Comparison of ENCODE assay signal across 15 cellular contexts in genomic region chr3:126958638-126959085, GRCh38. TPM values are rescaled to one million over a fixed set of nuclear protein-coding genes. Genes with fewer than 3 reads are reported as not detected.
DNase-seq lines count a peak whose midpoint lies in the region; ATAC-seq and TF ChIP-seq lines count a peak whose summit lies in the region.
"Had no signal": no experiment of that assay in that cellular context is flagged by ENCODE, and none has a peak within 500 bp of the region (broad histone marks: within the 10 kb centered on the region; RNA-seq: fewer than 3 reads in every experiment).

No MANE protein-coding gene starts in this region.

- H3K9me3 ChIP-seq in CD4-positive, CD25-positive, alpha-beta regulatory T cell (ENCODE audit: control insufficient read depth in 2 of 2, low read length in 2 of 2), result no peaks in the 10 kb centered on the region
- H3K9me3 ChIP-seq: BE2C, MG63, SJSA1 had no signal

- no peaks in the 10 kb centered on the region for H3K4me1 ChIP-seq in CD4-positive, CD25-positive, alpha-beta regulatory T cell (ENCODE audit: control insufficient read depth, insufficient read depth, low read length, poor library complexity, severe bottlenecking)

- in situ Hi-C loops in KBM-7 (cut with MboI; ENCODE audit: low pct_unique_long_range_greater_than_20kb, low sequenced_read_pairs), result no loop called here

- H3K4me1 Mint-ChIP-seq in CD4-positive, CD25-positive, alpha-beta regulatory T cell, result no peaks in the 10 kb centered on the region
- H3K4me1 Mint-ChIP-seq in HFFc6 (ENCODE audit: low read depth), result peaks cover 27% of the 10 kb centered on the region
- H3K4me1 Mint-ChIP-seq in dendritic cell treated with granulocyte-macrophage colony-stimulating factor and Interleukin-4, amounts not matched to agents 40 ng/mL and 50 ng/mL, for 4 days (ENCODE audit: low read depth), result peaks cover 43% of the 10 kb centered on the region
- H3K4me1 Mint-ChIP-seq in activated CD4-positive, alpha-beta T cell treated with anti-CD3 and anti-CD28 coated beads, Interleukin-2, amount 10 ng/mL, durations not matched to agents 7 days and 5 days, result no peaks in the 10 kb centered on the region

- H3K27ac ChIP-seq in CD4-positive, CD25-positive, alpha-beta regulatory T cell (ENCODE audit: insufficient read depth, low read length, poor library complexity, severe bottlenecking), result no peak overlapping the region
- H3K27ac ChIP-seq: SJSA1 had no signal

- CTCF ChIA-PET in activated CD4-positive, alpha-beta T cell treated with anti-CD3 and anti-CD28 coated beads, Interleukin-2, amount 10 ng/mL, durations not matched to agents 7 days and 5 days (lab: Charles Lee), result interaction anchor here (1.2 kb wide), 1 partner anchor 20 kb away, joined by 3 read pairs; no protein-coding TSS in a partner anchor

- H3K9me3 Mint-ChIP-seq in CD4-positive, CD25-positive, alpha-beta regulatory T cell, result peaks cover 0 to 2% (median 0%) of the 10 kb centered on the region in 7 donors
- no peaks in the 10 kb centered on the region for H3K9me3 Mint-ChIP-seq in HFFc6
- H3K9me3 Mint-ChIP-seq in dendritic cell treated with granulocyte-macrophage colony-stimulating factor and Interleukin-4, amounts not matched to agents 40 ng/mL and 50 ng/mL, for 4 days, result no peaks in the 10 kb centered on the region
- H3K9me3 Mint-ChIP-seq in activated CD4-positive, alpha-beta T cell treated with anti-CD3 and anti-CD28 coated beads, Interleukin-2, amount 10 ng/mL, durations not matched to agents 7 days and 5 days, result no peaks in the 10 kb centered on the region

- H3K4me3 Mint-ChIP-seq in CD4-positive, CD25-positive, alpha-beta regulatory T cell, result no peak overlapping the region
- H3K4me3 Mint-ChIP-seq in HFFc6, result no peak overlapping the region
- no peak overlapping the region for H3K4me3 Mint-ChIP-seq in dendritic cell treated with granulocyte-macrophage colony-stimulating factor and Interleukin-4, amounts not matched to agents 40 ng/mL and 50 ng/mL, for 4 days
- H3K4me3 Mint-ChIP-seq in activated CD4-positive, alpha-beta T cell treated with anti-CD3 and anti-CD28 coated beads, Interleukin-2, amount 10 ng/mL, durations not matched to agents 7 days and 5 days, result no peak overlapping the region

- no peak for DNase-seq in CD4-positive, CD25-positive, alpha-beta regulatory T cell
- DNase-seq in HFFc6 (no peak), sciatic nerve (ENCODE audit: low spot score) (peak; percentile 17), KBM-7 (no peak), HuH-7 (ENCODE audit: low spot score) (no peak)
- no peak for DNase-seq in activated CD4-positive, alpha-beta T cell treated with anti-CD3 and anti-CD28 coated beads, Interleukin-2, amount 10 ng/mL, durations not matched to agents 7 days and 5 days
- DNase-seq: BE2C, DMS 273 treated with DMSO at 0.1 percent for 48 hours, MG63, NCI-H1105 treated with DMSO at 0.1 percent for 48 hours, NCI-H1930, NCI-H82 had no signal

- no peaks in the 10 kb centered on the region for H3K36me3 ChIP-seq in CD4-positive, CD25-positive, alpha-beta regulatory T cell (ENCODE audit: control insufficient read depth, insufficient read depth, low read length)
- H3K36me3 ChIP-seq: BE2C, SJSA1 had no signal

- no peak for ATAC-seq in CD4-positive, CD25-positive, alpha-beta regulatory T cell (ENCODE audit: low read depth in 2 of 2)
- no peak for ATAC-seq in sciatic nerve
- ATAC-seq in GM18861 (IDR thresholded peaks at IDR 0.05; ENCODE audit: unreplicated experiment), result no peak

- no peaks in the 10 kb centered on the region for H3K27me3 ChIP-seq in CD4-positive, CD25-positive, alpha-beta regulatory T cell (ENCODE audit: control insufficient read depth, insufficient read depth, low read length)
- H3K27me3 ChIP-seq: BE2C, MG63, SJSA1 had no signal

- no peak for TF ChIP-seq CTCF in HFFc6 (IDR thresholded peaks at IDR 0.05)

- POLR2A ChIA-PET in activated CD4-positive, alpha-beta T cell treated with anti-CD3 and anti-CD28 coated beads, Interleukin-2, amount 10 ng/mL, durations not matched to agents 7 days and 5 days (lab: Charles Lee), result no interaction called here

- no peaks in the 10 kb centered on the region for H3K27me3 Mint-ChIP-seq in CD4-positive, CD25-positive, alpha-beta regulatory T cell
- no peaks in the 10 kb centered on the region; the same call in none of the 2 replicates for H3K27me3 Mint-ChIP-seq in HFFc6 (ENCODE audit: insufficient read depth)
- H3K27me3 Mint-ChIP-seq in dendritic cell treated with granulocyte-macrophage colony-stimulating factor and Interleukin-4, amounts not matched to agents 40 ng/mL and 50 ng/mL, for 4 days, result peaks cover 61% of the 10 kb centered on the region
- H3K27me3 Mint-ChIP-seq in activated CD4-positive, alpha-beta T cell treated with anti-CD3 and anti-CD28 coated beads, Interleukin-2, amount 10 ng/mL, durations not matched to agents 7 days and 5 days, result no peaks in the 10 kb centered on the region

- H3K27ac Mint-ChIP-seq in CD4-positive, CD25-positive, alpha-beta regulatory T cell, result peak overlapping the region in 2 of 3 donors; percentile 35 to 60
- H3K27ac Mint-ChIP-seq in HFFc6, result peak overlapping the region; percentile 3; the same call in 1 of the 2 replicates
- H3K27ac Mint-ChIP-seq in dendritic cell treated with granulocyte-macrophage colony-stimulating factor and Interleukin-4, amounts not matched to agents 40 ng/mL and 50 ng/mL, for 4 days, result peak overlapping the region; percentile 38
- no peak overlapping the region for H3K27ac Mint-ChIP-seq in activated CD4-positive, alpha-beta T cell treated with anti-CD3 and anti-CD28 coated beads, Interleukin-2, amount 10 ng/mL, durations not matched to agents 7 days and 5 days

- intact Hi-C loops in dendritic cell treated with granulocyte-macrophage colony-stimulating factor and Interleukin-4, amounts not matched to agents 40 ng/mL and 50 ng/mL, for 4 days (cut with micrococcal nuclease), result no loop called here
- intact Hi-C loops in sciatic nerve (cut with DNase I), result no loop called here

- no peak overlapping the region for H3K4me3 ChIP-seq in CD4-positive, CD25-positive, alpha-beta regulatory T cell (ENCODE audit: low read depth, low read length)
- H3K4me3 ChIP-seq: MG63, SJSA1 had no signal

- H3K36me3 Mint-ChIP-seq in CD4-positive, CD25-positive, alpha-beta regulatory T cell, result peaks cover 12% of the 10 kb centered on the region
- peaks cover 5% of the 10 kb centered on the region for H3K36me3 Mint-ChIP-seq in HFFc6 (ENCODE audit: low read depth)
- H3K36me3 Mint-ChIP-seq in dendritic cell treated with granulocyte-macrophage colony-stimulating factor and Interleukin-4, amounts not matched to agents 40 ng/mL and 50 ng/mL, for 4 days (ENCODE audit: low read depth), result no peaks in the 10 kb centered on the region
- no peaks in the 10 kb centered on the region for H3K36me3 Mint-ChIP-seq in activated CD4-positive, alpha-beta T cell treated with anti-CD3 and anti-CD28 coated beads, Interleukin-2, amount 10 ng/mL, durations not matched to agents 7 days and 5 days (ENCODE audit: low read depth)

RNA-seq across cellular contexts. Expression of gene PLXNA1, which starts 24.3 kb away (rescaled TPM):
- 12.6 TPM for total RNA-seq in CD4-positive, CD25-positive, alpha-beta regulatory T cell
- polyA plus RNA-seq in CD4-positive, CD25-positive, alpha-beta regulatory T cell, result under 1 TPM; 0.25 to 0.52 (median 0.30) TPM
- 10 to 100 TPM; 40.8 to 56.1 (median 45.4) TPM for total RNA-seq in HFFc6 (2021; fragmentation: NEBNext Ultra II Directional; extraction: Animal tissue kit (Norgen Biotek cat#: 25700))
- 35.9 TPM for total RNA-seq in sciatic nerve
- total RNA-seq in activated CD4-positive, alpha-beta T cell treated with anti-CD3 and anti-CD28 coated beads, Interleukin-2, amount 10 ng/mL, durations not matched to agents 7 days and 5 days, result 1 to 10 TPM; 3.8 to 3.9 TPM
